1 cellular context compared by ENCODE assay signal in the genomic region with DNA sequence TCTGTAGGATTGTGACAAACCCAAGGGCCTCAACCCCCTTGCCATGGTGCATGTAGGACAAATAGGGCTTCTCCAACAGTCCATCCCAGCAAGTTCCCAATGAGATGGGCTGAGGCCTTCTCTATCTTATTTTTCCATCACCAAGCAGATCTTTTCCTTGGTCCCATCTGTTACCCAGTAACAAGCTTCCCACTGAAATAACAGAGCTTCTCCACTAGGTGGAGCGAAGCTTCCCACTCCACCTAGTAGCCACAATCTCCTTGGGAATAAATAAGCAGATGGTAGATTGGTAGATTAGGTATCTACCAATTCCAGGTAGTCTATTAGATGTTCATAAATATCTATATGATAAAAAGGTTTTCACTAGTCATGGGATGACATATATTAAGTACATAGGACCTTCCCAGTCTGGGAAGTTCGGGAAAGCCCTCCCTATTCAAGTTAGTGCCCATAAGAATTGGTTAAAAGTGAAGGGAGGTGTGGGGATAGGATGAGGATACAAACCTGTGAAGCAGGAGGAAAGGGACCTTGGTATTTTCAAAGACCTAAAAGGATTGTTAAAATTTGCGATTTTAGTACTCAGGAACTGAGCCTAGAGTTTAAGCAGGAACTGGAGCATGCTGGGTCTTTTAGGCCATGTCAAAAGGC.
A peak's percentile ranks its signal among the peaks of the same experiment; 100 is the strongest.
TF ChIP-seq lines count a peak whose summit lies in the region.

No MANE protein-coding gene starts in this region.

TF ChIP-seq in K562, 482 proteins besides CTCF, POLR2A, EP300 and RAD21:
- TF ChIP-seq EZH2 (IDR thresholded peaks at IDR 0.05; ENCODE audit: borderline replicate concordance, low read depth, low read length), result no peak
- TF ChIP-seq SMC3 (conservative IDR thresholded peaks at IDR 0.05; ENCODE audit: insufficient read depth, low read depth, low read length), result 0 out of 2 replicates have a peak, but pooled peaks have one; percentile 13
